23 cellular contexts compared by ENCODE assay signal in genomic region chr18:66707473-66707872, GRCh38.
"Had no signal": no experiment of that assay in that cellular context is flagged by ENCODE, and none has a peak within 500 bp of the region (broad histone marks: within the 10 kb centered on the region; RNA-seq: fewer than 3 reads in every experiment).

No MANE protein-coding gene starts in this region.

- H3K27ac Mint-ChIP-seq: IgD-negative memory B cell had no signal

- H3K9me3 ChIP-seq: MG63, Peyer's patch, SJSA1 had no signal

- H3K4me3 Mint-ChIP-seq: IgD-negative memory B cell had no signal

- H3K36me3 Mint-ChIP-seq: IgD-negative memory B cell had no signal

- H3K4me1 Mint-ChIP-seq: IgD-negative memory B cell had no signal

- H3K36me3 ChIP-seq: MG63, Peyer's patch, SJSA1 had no signal

- H2AFZ ChIP-seq: PC-9 had no signal

- H3K4me3 ChIP-seq: MG63, PC-9, Peyer's patch, SJSA1, SK-N-MC had no signal

- H3K27ac ChIP-seq: PC-9, Peyer's patch, SJSA1, SK-N-MC had no signal

- H3K4me1 ChIP-seq: Peyer's patch, SJSA1 had no signal

- H3K4me2 ChIP-seq: PC-9 had no signal

- H3K27me3 Mint-ChIP-seq: IgD-negative memory B cell had no signal

- H3K27me3 ChIP-seq: MG63, Peyer's patch, SJSA1 had no signal

- DNase-seq: Karpas-422, KBM-7, MG63, NCI-H1092 treated with DMSO at 0.1 percent for 48 hours, NCI-H1436, NCI-H187, NCI-H2029, NCI-H2081 treated with DMSO at 0.1 percent for 48 hours, NCI-H2171, NCI-H226, NCI-H446, NCI-H510A, NCI-H524 treated with DMSO at 0.1 percent for 48 hours, NCI-H69, NCI-H774, PC-9, Peyer's patch, Right ventricle myocardium superior, RPMI8226, SIG-M5 had no signal
